ENCODE assay signal across 7 cellular contexts in genomic region chr2:120231564-120231973, GRCh38. TPM values are rescaled to one million over a fixed set of nuclear protein-coding genes. Genes with fewer than 3 reads are reported as not detected.
A peak's percentile ranks its signal among the peaks of the same experiment; 100 is the strongest.
DNase-seq lines count a peak whose midpoint lies in the region; ATAC-seq and TF ChIP-seq lines count a peak whose summit lies in the region.

No MANE protein-coding gene starts in this region.

- TF ChIP-seq CTCF in breast epithelium (IDR thresholded peaks at IDR 0.05) = no peak

- no peaks in the 10 kb centered on the region for H3K9me3 ChIP-seq in breast epithelium

- ATAC-seq in GM19395 (IDR thresholded peaks at IDR 0.05; ENCODE audit: unreplicated experiment) (peak; percentile 23), HG03280 (IDR thresholded peaks at IDR 0.05; ENCODE audit: unreplicated experiment) (peak; percentile 23)

- no peak for TF ChIP-seq POLR2A in breast epithelium (IDR thresholded peaks at IDR 0.05)

- peak overlapping the region in 2 of 3 donors; percentile 56 to 67 for H3K4me3 ChIP-seq in breast epithelium

- H3K4me1 ChIP-seq in breast epithelium = no peaks in the 10 kb centered on the region

- DNase-seq in breast epithelium (ENCODE audit: low spot score in 2 of 2) (peak in 1 of 2 donors; percentile 20), NCI-H510A (lab: John Stamatoyannopoulos, UW) (no peak), AG08395 (ENCODE audit: low spot score) (no peak), NCI-H1694 treated with DMSO at 0.1 percent for 48 hours (lab: John Stamatoyannopoulos, UW) (no peak)
- DNase-seq in stimulated activated CD8-positive, alpha-beta memory T cell treated with anti-CD3 and anti-CD28 coated beads, Interleukin-12 subunit alpha, Interleukin-12 subunit beta, amount 100 ng/mL, for 24 hours (ENCODE audit: extremely low read depth) = peak; percentile 17

- intact Hi-C loops in breast epithelium (cut with DNase I; ENCODE audit: low total_unique reads) = no loop called here

- peak overlapping the region; percentile 57 to 73 for H3K27ac ChIP-seq in breast epithelium

- H3K36me3 ChIP-seq in breast epithelium = no peaks in the 10 kb centered on the region

- H3K27me3 ChIP-seq in breast epithelium = no peaks in the 10 kb centered on the region

RNA-seq across cellular contexts. Expression of gene TMEM185B, which starts 8.4 kb away (rescaled TPM):
- 10 to 100 TPM; 18.1 to 31.9 (median 26.2) TPM for total RNA-seq in breast epithelium

RNA-seq across cellular contexts. Expression of gene RALB, which starts 21.1 kb away (rescaled TPM):
- 10 to 100 TPM; 36.1 to 59.8 (median 38.5) TPM for total RNA-seq in breast epithelium
